Comparison of ENCODE assay signal across 1 cellular context in the genomic region with DNA sequence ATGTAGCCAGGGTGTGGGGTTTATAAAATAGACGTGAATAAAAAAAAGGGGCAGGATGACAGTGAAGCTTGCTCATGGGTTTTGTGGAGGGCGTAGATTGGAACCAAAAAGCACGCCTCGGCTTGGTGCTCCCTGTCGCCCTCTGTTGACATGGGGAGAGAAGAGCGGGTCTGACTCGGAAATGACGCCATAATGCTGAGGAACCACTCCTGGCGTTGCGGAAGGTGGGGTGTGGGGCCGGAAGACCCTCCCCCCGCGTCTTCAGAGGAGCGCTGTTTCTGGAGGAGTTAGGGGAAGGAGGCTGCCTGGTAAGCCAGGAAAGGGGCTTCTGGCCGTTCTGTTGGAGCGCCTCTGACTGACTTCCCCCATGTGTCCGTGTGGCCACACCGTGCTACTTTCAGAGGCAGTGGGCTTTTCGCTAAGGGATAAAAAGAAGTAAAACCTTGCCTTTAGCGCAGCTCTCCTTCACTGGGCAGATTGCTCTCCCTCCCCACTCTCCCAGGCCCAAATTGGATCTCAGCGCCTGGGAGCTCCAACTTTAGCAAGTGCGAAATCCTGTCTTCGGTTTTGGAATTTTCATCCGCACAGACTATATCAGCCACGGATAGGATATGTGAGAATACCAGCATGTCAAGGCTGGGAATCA.
TF ChIP-seq lines count a peak whose summit lies in the region.

No MANE protein-coding gene starts in this region.

TF ChIP-seq in HepG2, 621 proteins besides CTCF, POLR2A, EP300 and RAD21 (continued from another document):
- TF ChIP-seq, protein P1, sequence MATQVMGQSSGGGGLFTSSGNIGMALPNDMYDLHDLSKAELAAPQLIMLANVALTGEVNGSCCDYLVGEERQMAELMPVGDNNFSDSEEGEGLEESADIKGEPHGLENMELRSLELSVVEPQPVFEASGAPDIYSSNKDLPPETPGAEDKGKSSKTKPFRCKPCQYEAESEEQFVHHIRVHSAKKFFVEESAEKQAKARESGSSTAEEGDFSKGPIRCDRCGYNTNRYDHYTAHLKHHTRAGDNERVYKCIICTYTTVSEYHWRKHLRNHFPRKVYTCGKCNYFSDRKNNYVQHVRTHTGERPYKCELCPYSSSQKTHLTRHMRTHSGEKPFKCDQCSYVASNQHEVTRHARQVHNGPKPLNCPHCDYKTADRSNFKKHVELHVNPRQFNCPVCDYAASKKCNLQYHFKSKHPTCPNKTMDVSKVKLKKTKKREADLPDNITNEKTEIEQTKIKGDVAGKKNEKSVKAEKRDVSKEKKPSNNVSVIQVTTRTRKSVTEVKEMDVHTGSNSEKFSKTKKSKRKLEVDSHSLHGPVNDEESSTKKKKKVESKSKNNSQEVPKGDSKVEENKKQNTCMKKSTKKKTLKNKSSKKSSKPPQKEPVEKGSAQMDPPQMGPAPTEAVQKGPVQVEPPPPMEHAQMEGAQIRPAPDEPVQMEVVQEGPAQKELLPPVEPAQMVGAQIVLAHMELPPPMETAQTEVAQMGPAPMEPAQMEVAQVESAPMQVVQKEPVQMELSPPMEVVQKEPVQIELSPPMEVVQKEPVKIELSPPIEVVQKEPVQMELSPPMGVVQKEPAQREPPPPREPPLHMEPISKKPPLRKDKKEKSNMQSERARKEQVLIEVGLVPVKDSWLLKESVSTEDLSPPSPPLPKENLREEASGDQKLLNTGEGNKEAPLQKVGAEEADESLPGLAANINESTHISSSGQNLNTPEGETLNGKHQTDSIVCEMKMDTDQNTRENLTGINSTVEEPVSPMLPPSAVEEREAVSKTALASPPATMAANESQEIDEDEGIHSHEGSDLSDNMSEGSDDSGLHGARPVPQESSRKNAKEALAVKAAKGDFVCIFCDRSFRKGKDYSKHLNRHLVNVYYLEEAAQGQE (IDR thresholded peaks at IDR 0.05; ENCODE audit: borderline replicate concordance in 1 of 2, low read depth in 1 of 2, low read length in 2 of 2): 0 out of 4 replicates have a peak, but pooled peaks of 1 of the 2 experiments have one; percentile 4
- TF ChIP-seq, protein P2, sequence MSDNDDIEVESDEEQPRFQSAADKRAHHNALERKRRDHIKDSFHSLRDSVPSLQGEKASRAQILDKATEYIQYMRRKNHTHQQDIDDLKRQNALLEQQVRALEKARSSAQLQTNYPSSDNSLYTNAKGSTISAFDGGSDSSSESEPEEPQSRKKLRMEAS (IDR thresholded peaks at IDR 0.05): peak; percentile 55
- TF ChIP-seq ZNF737 (CRISPR knock-in tag; IDR thresholded peaks at IDR 0.05; ENCODE audit: borderline replicate concordance): no peak
- peak; percentile 65 for TF ChIP-seq NFYB (CRISPR knock-in tag; IDR thresholded peaks at IDR 0.05)
- TF ChIP-seq ZBTB21 (CRISPR knock-in tag; IDR thresholded peaks at IDR 0.05): peak; percentile 92
- peak; percentile 58 for TF ChIP-seq ASH2L (IDR thresholded peaks at IDR 0.05; ENCODE audit: insufficient read length, low read depth, low read length)
- TF ChIP-seq NFYC (CRISPR knock-in tag; IDR thresholded peaks at IDR 0.05): peak; percentile 63
- TF ChIP-seq ZSCAN22 (CRISPR knock-in tag; IDR thresholded peaks at IDR 0.05): no peak
- peak; percentile 67; the same call in 1 of the 2 replicates for TF ChIP-seq REPIN1 (CRISPR knock-in tag; IDR thresholded peaks at IDR 0.05; ENCODE audit: borderline replicate concordance, low read depth)
- TF ChIP-seq, protein P3, sequence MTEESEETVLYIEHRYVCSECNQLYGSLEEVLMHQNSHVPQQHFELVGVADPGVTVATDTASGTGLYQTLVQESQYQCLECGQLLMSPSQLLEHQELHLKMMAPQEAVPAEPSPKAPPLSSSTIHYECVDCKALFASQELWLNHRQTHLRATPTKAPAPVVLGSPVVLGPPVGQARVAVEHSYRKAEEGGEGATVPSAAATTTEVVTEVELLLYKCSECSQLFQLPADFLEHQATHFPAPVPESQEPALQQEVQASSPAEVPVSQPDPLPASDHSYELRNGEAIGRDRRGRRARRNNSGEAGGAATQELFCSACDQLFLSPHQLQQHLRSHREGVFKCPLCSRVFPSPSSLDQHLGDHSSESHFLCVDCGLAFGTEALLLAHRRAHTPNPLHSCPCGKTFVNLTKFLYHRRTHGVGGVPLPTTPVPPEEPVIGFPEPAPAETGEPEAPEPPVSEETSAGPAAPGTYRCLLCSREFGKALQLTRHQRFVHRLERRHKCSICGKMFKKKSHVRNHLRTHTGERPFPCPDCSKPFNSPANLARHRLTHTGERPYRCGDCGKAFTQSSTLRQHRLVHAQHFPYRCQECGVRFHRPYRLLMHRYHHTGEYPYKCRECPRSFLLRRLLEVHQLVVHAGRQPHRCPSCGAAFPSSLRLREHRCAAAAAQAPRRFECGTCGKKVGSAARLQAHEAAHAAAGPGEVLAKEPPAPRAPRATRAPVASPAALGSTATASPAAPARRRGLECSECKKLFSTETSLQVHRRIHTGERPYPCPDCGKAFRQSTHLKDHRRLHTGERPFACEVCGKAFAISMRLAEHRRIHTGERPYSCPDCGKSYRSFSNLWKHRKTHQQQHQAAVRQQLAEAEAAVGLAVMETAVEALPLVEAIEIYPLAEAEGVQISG (CRISPR knock-in tag; IDR thresholded peaks at IDR 0.05): peak; percentile 71
- peak; percentile 74 for TF ChIP-seq XRCC5 (optimal IDR thresholded peaks at IDR 0.05; ENCODE audit: low read length)
- TF ChIP-seq ZNF644 (CRISPR knock-in tag; IDR thresholded peaks at IDR 0.05; ENCODE audit: low read depth): peak; percentile 58; the same call in 1 of the 2 replicates
- peak; percentile 64; the same call in 1 of the 2 replicates for TF ChIP-seq SP2 (CRISPR knock-in tag; IDR thresholded peaks at IDR 0.05)
- TF ChIP-seq NR2F6 (IDR thresholded peaks at IDR 0.05): no peak
- no peak for TF ChIP-seq NR2F6 (CRISPR knock-in tag; IDR thresholded peaks at IDR 0.05)
- TF ChIP-seq, protein P4, sequence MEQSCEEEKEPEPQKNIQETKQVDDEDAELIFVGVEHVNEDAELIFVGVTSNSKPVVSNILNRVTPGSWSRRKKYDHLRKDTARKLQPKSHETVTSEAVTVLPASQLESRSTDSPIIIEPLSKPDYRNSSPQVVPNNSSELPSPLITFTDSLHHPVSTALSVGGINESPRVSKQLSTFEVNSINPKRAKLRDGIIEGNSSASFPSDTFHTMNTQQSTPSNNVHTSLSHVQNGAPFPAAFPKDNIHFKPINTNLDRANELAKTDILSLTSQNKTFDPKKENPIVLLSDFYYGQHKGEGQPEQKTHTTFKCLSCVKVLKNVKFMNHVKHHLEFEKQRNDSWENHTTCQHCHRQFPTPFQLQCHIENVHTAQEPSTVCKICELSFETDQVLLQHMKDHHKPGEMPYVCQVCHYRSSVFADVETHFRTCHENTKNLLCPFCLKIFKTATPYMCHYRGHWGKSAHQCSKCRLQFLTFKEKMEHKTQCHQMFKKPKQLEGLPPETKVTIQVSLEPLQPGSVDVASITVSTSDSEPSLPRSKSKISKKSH (CRISPR knock-in tag; IDR thresholded peaks at IDR 0.05; ENCODE audit: borderline replicate concordance): 0 out of 2 replicates have a peak, but pooled peaks have one; percentile 30
- TF ChIP-seq HOXA9 (CRISPR knock-in tag; IDR thresholded peaks at IDR 0.05; ENCODE audit: borderline replicate concordance): no peak
- TF ChIP-seq, protein P5, sequence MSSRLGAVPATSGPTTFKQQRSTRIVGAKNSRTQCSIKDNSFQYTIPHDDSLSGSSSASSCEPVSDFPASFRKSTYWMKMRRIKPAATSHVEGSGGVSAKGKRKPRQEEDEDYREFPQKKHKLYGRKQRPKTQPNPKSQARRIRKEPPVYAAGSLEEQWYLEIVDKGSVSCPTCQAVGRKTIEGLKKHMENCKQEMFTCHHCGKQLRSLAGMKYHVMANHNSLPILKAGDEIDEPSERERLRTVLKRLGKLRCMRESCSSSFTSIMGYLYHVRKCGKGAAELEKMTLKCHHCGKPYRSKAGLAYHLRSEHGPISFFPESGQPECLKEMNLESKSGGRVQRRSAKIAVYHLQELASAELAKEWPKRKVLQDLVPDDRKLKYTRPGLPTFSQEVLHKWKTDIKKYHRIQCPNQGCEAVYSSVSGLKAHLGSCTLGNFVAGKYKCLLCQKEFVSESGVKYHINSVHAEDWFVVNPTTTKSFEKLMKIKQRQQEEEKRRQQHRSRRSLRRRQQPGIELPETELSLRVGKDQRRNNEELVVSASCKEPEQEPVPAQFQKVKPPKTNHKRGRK (CRISPR knock-in tag; IDR thresholded peaks at IDR 0.05): no peak
- no peak for TF ChIP-seq ZNF124 (CRISPR knock-in tag; IDR thresholded peaks at IDR 0.05)
- peak; percentile 54; the same call in 1 of the 2 replicates for TF ChIP-seq KDM2A (CRISPR knock-in tag; IDR thresholded peaks at IDR 0.05; ENCODE audit: borderline replicate concordance, low read depth)
- TF ChIP-seq ZMYM4 (CRISPR knock-in tag; IDR thresholded peaks at IDR 0.05): peak; percentile 97
- TF ChIP-seq TGIF2 (CRISPR knock-in tag; IDR thresholded peaks at IDR 0.05): 0 out of 2 replicates have a peak, but pooled peaks have one; percentile 11
- TF ChIP-seq ZFX (CRISPR knock-in tag; IDR thresholded peaks at IDR 0.05; ENCODE audit: low read depth): peak; percentile 47; the same call in 1 of the 2 replicates
- TF ChIP-seq GABPA (IDR thresholded peaks at IDR 0.05; ENCODE audit: low read depth, low read length): peak; percentile 80
- peak; percentile 94 for TF ChIP-seq GABPA (CRISPR knock-in tag; IDR thresholded peaks at IDR 0.05; ENCODE audit: low read depth)
- no peak for TF ChIP-seq SNAPC2 (CRISPR knock-in tag; IDR thresholded peaks at IDR 0.05)
- TF ChIP-seq ZFP36 (IDR thresholded peaks at IDR 0.05; ENCODE audit: borderline replicate concordance, low read depth, low read length, partially characterized antibody): no peak
- TF ChIP-seq, protein P6, sequence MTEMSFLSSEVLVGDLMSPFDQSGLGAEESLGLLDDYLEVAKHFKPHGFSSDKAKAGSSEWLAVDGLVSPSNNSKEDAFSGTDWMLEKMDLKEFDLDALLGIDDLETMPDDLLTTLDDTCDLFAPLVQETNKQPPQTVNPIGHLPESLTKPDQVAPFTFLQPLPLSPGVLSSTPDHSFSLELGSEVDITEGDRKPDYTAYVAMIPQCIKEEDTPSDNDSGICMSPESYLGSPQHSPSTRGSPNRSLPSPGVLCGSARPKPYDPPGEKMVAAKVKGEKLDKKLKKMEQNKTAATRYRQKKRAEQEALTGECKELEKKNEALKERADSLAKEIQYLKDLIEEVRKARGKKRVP (CRISPR knock-in tag; IDR thresholded peaks at IDR 0.05): no peak
- TF ChIP-seq SIN3B (IDR thresholded peaks at IDR 0.05; ENCODE audit: low read length): no peak
- peak; percentile 86 for TF ChIP-seq CREM (IDR thresholded peaks at IDR 0.05)
- TF ChIP-seq CREM (CRISPR knock-in tag; IDR thresholded peaks at IDR 0.05): no peak
- TF ChIP-seq ZNF577 (CRISPR knock-in tag; IDR thresholded peaks at IDR 0.05; ENCODE audit: borderline replicate concordance, low read depth): no peak
- TF ChIP-seq ZNF350 (CRISPR knock-in tag; IDR thresholded peaks at IDR 0.05; ENCODE audit: borderline replicate concordance, low read depth): peak; percentile 56; the same call in 1 of the 2 replicates
- TF ChIP-seq ZMYM2 (CRISPR knock-in tag; IDR thresholded peaks at IDR 0.05): no peak
- TF ChIP-seq KAT8 (CRISPR knock-in tag; IDR thresholded peaks at IDR 0.05): peak; percentile 61; the same call in 1 of the 2 replicates
- TF ChIP-seq MAFK (conservative IDR thresholded peaks at IDR 0.05 in 1 of 2, IDR thresholded peaks at IDR 0.05 in 1 of 2; ENCODE audit: low read length in 2 of 2): no peak; a peak in 1 of 4 replicates
- TF ChIP-seq, protein P7, sequence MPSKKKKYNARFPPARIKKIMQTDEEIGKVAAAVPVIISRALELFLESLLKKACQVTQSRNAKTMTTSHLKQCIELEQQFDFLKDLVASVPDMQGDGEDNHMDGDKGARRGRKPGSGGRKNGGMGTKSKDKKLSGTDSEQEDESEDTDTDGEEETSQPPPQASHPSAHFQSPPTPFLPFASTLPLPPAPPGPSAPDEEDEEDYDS (CRISPR knock-in tag; IDR thresholded peaks at IDR 0.05): 0 out of 2 replicates have a peak, but pooled peaks have one; percentile 31
- TF ChIP-seq SRSF9 (IDR thresholded peaks at IDR 0.05; ENCODE audit: borderline replicate concordance, insufficient read depth, low read depth, low read length, poor library complexity, severe bottlenecking): no peak
